ENCODE assay signal across 8 cellular contexts in genomic region chr6:26223213-26223612, GRCh38.
A peak's percentile ranks its signal among the peaks of the same experiment; 100 is the strongest.
DNase-seq lines count a peak whose midpoint lies in the region; ATAC-seq and TF ChIP-seq lines count a peak whose summit lies in the region.

No MANE protein-coding gene starts in this region.

- DNase-seq in NCI-H2227 (lab: John Stamatoyannopoulos, UW; ENCODE audit: unreplicated experiment): peak; percentile 75
- no peak for DNase-seq in NCI-H2227 treated with DMSO at 0.1 percent for 48 hours (lab: John Stamatoyannopoulos, UW)
- DNase-seq in NCI-H187 treated with DMSO at 0.1 percent for 48 hours (lab: John Stamatoyannopoulos, UW): peak; percentile 49
- DNase-seq in colonic mucosa: no peak
- DNase-seq in osteoblast (ENCODE audit: insufficient read length, low spot score, missing footprints): no peak
- no peak for DNase-seq in activated CD4-positive, alpha-beta T cell treated with anti-CD3 and anti-CD28 coated beads, Interleukin-2, amount 10 ng/mL, durations not matched to agents 24 days and 14 days
- DNase-seq in WTC11 (ENCODE audit: low spot score): no peak
- DNase-seq in AG20443 (ENCODE audit: low spot score): no peak

- H3K27me3 Mint-ChIP-seq in activated CD4-positive, alpha-beta T cell treated with anti-CD3 and anti-CD28 coated beads, Interleukin-2, amount 10 ng/mL, durations not matched to agents 24 days and 14 days: no peaks in the 10 kb centered on the region
- H3K27me3 Mint-ChIP-seq in WTC11 (ENCODE audit: low read depth): no peaks in the 10 kb centered on the region

- peaks cover 2% of the 10 kb centered on the region for H3K36me3 Mint-ChIP-seq in activated CD4-positive, alpha-beta T cell treated with anti-CD3 and anti-CD28 coated beads, Interleukin-2, amount 10 ng/mL, durations not matched to agents 24 days and 14 days (ENCODE audit: low read depth)
- no peaks in the 10 kb centered on the region for H3K36me3 Mint-ChIP-seq in WTC11

- no peak overlapping the region for H3K27ac Mint-ChIP-seq in activated CD4-positive, alpha-beta T cell treated with anti-CD3 and anti-CD28 coated beads, Interleukin-2, amount 10 ng/mL, durations not matched to agents 24 days and 14 days
- no peak overlapping the region for H3K27ac Mint-ChIP-seq in WTC11

- H2AFZ ChIP-seq in osteoblast (ENCODE audit: low read length): peak overlapping the region; percentile 60

- H3K9me3 ChIP-seq in colonic mucosa: no peaks in the 10 kb centered on the region
- H3K9me3 ChIP-seq in osteoblast (ENCODE audit: low read depth, low read length): peaks cover 3% of the 10 kb centered on the region

- ATAC-seq in WTC11: no peak

- no peak overlapping the region for H3K4me3 Mint-ChIP-seq in activated CD4-positive, alpha-beta T cell treated with anti-CD3 and anti-CD28 coated beads, Interleukin-2, amount 10 ng/mL, durations not matched to agents 24 days and 14 days
- no peak overlapping the region for H3K4me3 Mint-ChIP-seq in WTC11

- TF ChIP-seq CTCF in colonic mucosa (IDR thresholded peaks at IDR 0.05) (no peak), osteoblast (IDR thresholded peaks at IDR 0.05; ENCODE audit: extremely low read depth, low read depth, low read length) (no peak), WTC11 (IDR thresholded peaks at IDR 0.05) (no peak)

- CTCF ChIA-PET in WTC11 (lab: Charles Lee): interaction anchor here (0.9 to 1.6 kb wide), 2 partner anchors 47 to 372 kb away, joined by 3 to 4 read pairs; no protein-coding TSS in a partner anchor

- H3K4me1 ChIP-seq in colonic mucosa (no peaks in the 10 kb centered on the region), osteoblast (ENCODE audit: insufficient read depth, low read length) (no peaks in the 10 kb centered on the region)

- H3K27me3 ChIP-seq in colonic mucosa: no peaks in the 10 kb centered on the region
- no peaks in the 10 kb centered on the region for H3K27me3 ChIP-seq in osteoblast (ENCODE audit: insufficient read depth, low read length)

- H3K27ac ChIP-seq in colonic mucosa (peak overlapping the region; percentile 81), osteoblast (ENCODE audit: low read depth, low read length) (peak overlapping the region; percentile 98)

- no peaks in the 10 kb centered on the region for H3K9me3 Mint-ChIP-seq in activated CD4-positive, alpha-beta T cell treated with anti-CD3 and anti-CD28 coated beads, Interleukin-2, amount 10 ng/mL, durations not matched to agents 24 days and 14 days
- H3K9me3 Mint-ChIP-seq in WTC11: no peaks in the 10 kb centered on the region

- H3K36me3 ChIP-seq in colonic mucosa (no peaks in the 10 kb centered on the region), osteoblast (ENCODE audit: insufficient read depth, low read length) (no peaks in the 10 kb centered on the region)

- no peaks in the 10 kb centered on the region for H4K20me1 ChIP-seq in osteoblast (ENCODE audit: insufficient read depth, low read length)

- H3K4me3 ChIP-seq in colonic mucosa (peak overlapping the region; percentile 42), osteoblast (ENCODE audit: insufficient read depth, low read length) (peak overlapping the region; percentile 71)

- H3K4me1 Mint-ChIP-seq in activated CD4-positive, alpha-beta T cell treated with anti-CD3 and anti-CD28 coated beads, Interleukin-2, amount 10 ng/mL, durations not matched to agents 24 days and 14 days: peaks cover 33% of the 10 kb centered on the region
- peaks cover 47% of the 10 kb centered on the region for H3K4me1 Mint-ChIP-seq in WTC11

- POLR2A ChIA-PET in WTC11 (lab: Charles Lee): interaction anchor here (0.9 to 7.9 kb wide), 19 partner anchors 7 to 1642 kb away, joined by 3 to 254 read pairs (median 15); a partner anchor contains a TSS

- peaks cover 2% of the 10 kb centered on the region for H3K79me2 ChIP-seq in osteoblast (ENCODE audit: insufficient read depth, low read length)

- intact Hi-C loops in colonic mucosa (cut with DNase I): no loop called here
- intact Hi-C loops in activated CD4-positive, alpha-beta T cell treated with anti-CD3 and anti-CD28 coated beads, Interleukin-2, amount 10 ng/mL, durations not matched to agents 24 days and 14 days (cut with micrococcal nuclease): no loop called here

- peak overlapping the region in 1 of 2 donors; percentile 23 for H3K9ac ChIP-seq in colonic mucosa (ENCODE audit: low read depth in 2 of 2, low read length in 2 of 2)

- H3K4me2 ChIP-seq in osteoblast (ENCODE audit: insufficient read depth, low read length): peak overlapping the region; percentile 86

TF ChIP-seq in WTC11, 78 proteins besides CTCF, POLR2A, EP300 and RAD21 (continues in another document):
- TF ChIP-seq ARID4B (CRISPR knock-in tag; IDR thresholded peaks at IDR 0.05; ENCODE audit: borderline replicate concordance) (no peak), NR1H2 (CRISPR knock-in tag; IDR thresholded peaks at IDR 0.05) (no peak), NFE2L1 (CRISPR knock-in tag; IDR thresholded peaks at IDR 0.05) (no peak), MAX (CRISPR knock-in tag; IDR thresholded peaks at IDR 0.05) (no peak), ZNF121 (CRISPR knock-in tag; IDR thresholded peaks at IDR 0.05) (no peak), STAT6 (CRISPR knock-in tag; conservative IDR thresholded peaks at IDR 0.05; ENCODE audit: low read depth) (no peak), KAT7 (CRISPR knock-in tag; IDR thresholded peaks at IDR 0.05; ENCODE audit: borderline replicate concordance) (no peak), FOXJ3 (CRISPR knock-in tag; IDR thresholded peaks at IDR 0.05; ENCODE audit: borderline replicate concordance) (no peak), ATF6 (CRISPR knock-in tag; IDR thresholded peaks at IDR 0.05) (no peak), ZNF416 (CRISPR knock-in tag; IDR thresholded peaks at IDR 0.05) (no peak)

Comparison
In these comparisons a context has a peak if more than half of its experiments do, and no peak if none do; other contexts are left out.
1. DNase-seq: peak in NCI-H2227 (single experiment) and NCI-H187 treated with DMSO at 0.1 percent for 48 hours (single experiment); none in NCI-H2227 treated with DMSO at 0.1 percent for 48 hours (single experiment), colonic mucosa (single experiment), osteoblast (single experiment), activated CD4-positive, alpha-beta T cell treated with anti-CD3 and anti-CD28 coated beads, Interleukin-2, amount 10 ng/mL, durations not matched to agents 24 days and 14 days (single experiment), WTC11 (single experiment) and AG20443 (single experiment).